In the genomic region with DNA sequence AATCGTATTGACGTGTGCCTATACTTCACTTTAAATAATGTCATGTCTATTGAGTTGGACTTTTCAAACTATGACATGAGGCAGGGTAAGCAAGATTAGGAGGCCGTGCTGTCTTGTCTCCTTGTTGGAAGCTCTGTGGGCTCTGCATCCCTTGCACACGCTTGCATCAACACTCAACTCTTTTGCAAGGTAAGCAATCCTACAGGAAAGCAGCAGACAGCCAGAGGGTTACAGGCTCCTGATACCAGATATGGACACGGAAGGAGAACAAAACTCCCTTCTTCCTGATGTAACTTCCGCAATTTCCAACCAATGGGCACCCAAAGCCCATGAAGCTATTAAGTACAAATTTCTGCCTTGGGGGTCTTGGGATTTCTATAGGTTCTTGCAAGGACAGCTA, we compare ENCODE assay signal across 1 cellular context.
TF ChIP-seq lines count a peak whose summit lies in the region.

No MANE protein-coding gene starts in this region.

TF ChIP-seq in H1, 55 proteins besides CTCF, POLR2A, EP300 and RAD21 (continued from another document):
- TF ChIP-seq RFX5 (IDR thresholded peaks at IDR 0.05; ENCODE audit: borderline replicate concordance, low read depth, low read length) (no peak), FOSL1 (IDR thresholded peaks at IDR 0.05; ENCODE audit: insufficient read depth, low read depth, low read length) (no peak), BRCA1 (IDR thresholded peaks at IDR 0.05; ENCODE audit: low read depth, low read length) (no peak), MAX (IDR thresholded peaks at IDR 0.05) (no peak), CHD2 (IDR thresholded peaks at IDR 0.05; ENCODE audit: low read length) (no peak), MAFK (IDR thresholded peaks at IDR 0.05; ENCODE audit: low read depth, low read length) (no peak), GTF2F1 (IDR thresholded peaks at IDR 0.05; ENCODE audit: borderline replicate concordance, low read depth, low read length) (no peak), TAF1 (IDR thresholded peaks at IDR 0.05; ENCODE audit: low read depth, low read length) (no peak), SIX5 (IDR thresholded peaks at IDR 0.05; ENCODE audit: low read depth, low read length) (no peak), TCF12 (IDR thresholded peaks at IDR 0.05; ENCODE audit: low read depth, low read length) (no peak), POLR2AphosphoS5 (IDR thresholded peaks at IDR 0.05; ENCODE audit: low read depth, low read length) (no peak), CHD7 (IDR thresholded peaks at IDR 0.05; ENCODE audit: insufficient replicate concordance, low read length) (no peak)
TF ChIP-seq in H1: peak in this region for 0.
